Comparison of ENCODE assay signal across 10 cellular contexts in the genomic region with DNA sequence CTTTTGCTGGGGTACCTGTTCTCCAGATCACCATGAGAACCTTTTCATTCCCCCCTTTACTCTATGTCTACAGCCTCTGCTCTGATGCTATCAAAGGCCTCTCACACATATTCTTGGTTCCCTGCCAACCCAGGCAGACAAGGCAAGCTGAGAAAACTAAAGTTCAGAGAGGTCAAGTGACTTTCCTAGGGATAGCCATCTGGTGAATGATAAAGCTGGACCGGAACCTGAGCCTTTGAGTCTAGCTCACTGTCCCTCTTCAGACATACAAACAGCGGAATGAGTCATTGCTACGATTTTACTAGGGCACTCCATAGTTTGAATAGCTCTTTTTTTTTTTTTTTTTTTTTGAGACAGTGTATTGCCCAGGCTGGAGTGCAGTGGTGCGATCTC.
DNase-seq lines count a peak whose midpoint lies in the region; ATAC-seq and TF ChIP-seq lines count a peak whose summit lies in the region.
"Had no signal": no experiment of that assay in that cellular context is flagged by ENCODE, and none has a peak within 500 bp of the region (broad histone marks: within the 10 kb centered on the region; RNA-seq: fewer than 3 reads in every experiment).

No MANE protein-coding gene starts in this region.

- H3K27ac ChIP-seq in coronary artery (peak overlapping the region; percentile 55 to 64), muscle layer of duodenum (ENCODE audit: low read length) (peak overlapping the region; percentile 37)

- no peaks in the 10 kb centered on the region for H3K36me3 ChIP-seq in muscle layer of duodenum (ENCODE audit: control insufficient read depth in 1 of 2, insufficient read depth in 2 of 2, low read length in 2 of 2)

- peaks cover 10 to 25% of the 10 kb centered on the region in 2 donors for H3K4me1 ChIP-seq in muscle layer of duodenum (ENCODE audit: control insufficient read depth in 1 of 2, insufficient read depth in 2 of 2, low read length in 2 of 2)

- H3K4me3 ChIP-seq in coronary artery = peak overlapping the region; percentile 15
- no peak overlapping the region for H3K4me3 ChIP-seq in muscle layer of duodenum (ENCODE audit: low read depth in 1 of 2, low read length in 2 of 2)
- H3K4me3 ChIP-seq: GM12878, skin epidermis had no signal

- H3K9me3 ChIP-seq in muscle layer of duodenum (ENCODE audit: control insufficient read depth in 1 of 2, low read length in 2 of 2) = no peaks in the 10 kb centered on the region

- ATAC-seq in HG02970 (IDR thresholded peaks at IDR 0.05; ENCODE audit: low FRiP score, unreplicated experiment) (no peak), GM21576 (IDR thresholded peaks at IDR 0.05; ENCODE audit: unreplicated experiment) (no peak), GM21786 (IDR thresholded peaks at IDR 0.05; ENCODE audit: unreplicated experiment) (no peak)
- ATAC-seq: GM12878 had no signal

- no peak for TF ChIP-seq CTCF in coronary artery (IDR thresholded peaks at IDR 0.05)

- DNase-seq in COLO829 (ENCODE audit: low spot score) (peak; percentile 95), NCI-H2196 treated with DMSO at 0.1 percent for 48 hours (lab: John Stamatoyannopoulos, UW; ENCODE audit: unreplicated experiment) (peak; percentile 94), coronary artery (ENCODE audit: low spot score) (no peak), OCI-M2 (lab: John Stamatoyannopoulos, UW; ENCODE audit: unreplicated experiment) (no peak)

- no peaks in the 10 kb centered on the region for H3K27me3 ChIP-seq in muscle layer of duodenum (ENCODE audit: low read depth, low read length)

Comparison
In these comparisons a context has a peak if more than half of its experiments do, and no peak if none do; other contexts are left out.
1. DNase-seq: peak in COLO829 (single experiment) and NCI-H2196 treated with DMSO at 0.1 percent for 48 hours (single experiment); none in coronary artery (single experiment) and OCI-M2 (single experiment).